ENCODE assay signal across 24 cellular contexts in the genomic region with DNA sequence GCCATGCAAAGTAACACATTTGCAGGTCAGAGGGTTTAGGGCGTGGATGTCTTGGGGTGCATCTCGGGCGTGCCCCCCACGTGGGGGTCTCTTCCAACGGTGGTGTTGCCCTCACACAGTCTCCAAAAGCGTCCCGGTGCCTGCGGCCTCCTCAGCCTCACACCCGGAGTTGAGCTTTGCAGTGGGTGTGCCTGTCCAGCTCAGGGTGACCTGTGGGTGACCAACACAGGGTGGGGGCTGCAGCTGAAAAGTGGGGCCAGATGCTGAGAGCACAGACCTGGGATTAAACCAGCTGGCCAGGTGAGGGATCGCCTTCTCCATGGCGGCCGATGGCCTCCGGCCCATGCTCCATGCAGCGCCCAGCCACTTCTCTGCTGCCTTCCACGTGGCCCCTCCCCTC.
DNase-seq lines count a peak whose midpoint lies in the region; ATAC-seq and TF ChIP-seq lines count a peak whose summit lies in the region.
"Had no signal": no experiment of that assay in that cellular context is flagged by ENCODE, and none has a peak within 500 bp of the region (broad histone marks: within the 10 kb centered on the region; RNA-seq: fewer than 3 reads in every experiment).

No MANE protein-coding gene starts in this region.

- H3K27ac ChIP-seq in Peyer's patch (peak overlapping the region in 3 of 4 donors; percentile 84 to 99 (median 95)), hepatocyte (peak overlapping the region; percentile 89), muscle layer of duodenum (ENCODE audit: low read length) (peak overlapping the region; percentile 60)
- H3K27ac ChIP-seq: C4-2B, GM23248, heart right ventricle, skin epidermis had no signal

- no peaks in the 10 kb centered on the region for H3K79me2 ChIP-seq in hepatocyte

- H4K20me1 ChIP-seq in hepatocyte (ENCODE audit: insufficient read depth, poor library complexity, severe bottlenecking), result no peaks in the 10 kb centered on the region

- H3K4me2 ChIP-seq in hepatocyte, result peak overlapping the region; percentile 44

- H3K9me3 ChIP-seq in BE2C (no peaks in the 10 kb centered on the region), Peyer's patch (no peaks in the 10 kb centered on the region), hepatocyte (ENCODE audit: low read depth) (no peaks in the 10 kb centered on the region), muscle layer of duodenum (ENCODE audit: control insufficient read depth in 1 of 2, low read length in 2 of 2) (no peaks in the 10 kb centered on the region)
- H3K9me3 ChIP-seq: heart right ventricle had no signal

- H3K36me3 ChIP-seq in BE2C (no peaks in the 10 kb centered on the region), Peyer's patch (no peaks in the 10 kb centered on the region), hepatocyte (replicated peaks; ENCODE audit: insufficient read depth, low read depth) (no peaks in the 10 kb centered on the region), muscle layer of duodenum (ENCODE audit: control insufficient read depth in 1 of 2, insufficient read depth in 2 of 2, low read length in 2 of 2) (no peaks in the 10 kb centered on the region)
- H3K36me3 ChIP-seq: heart right ventricle had no signal

- no peaks in the 10 kb centered on the region for H3K4me1 ChIP-seq in BE2C
- H3K4me1 ChIP-seq in Peyer's patch, result peaks cover 8 to 79% (median 17%) of the 10 kb centered on the region in 4 donors
- H3K4me1 ChIP-seq in hepatocyte (ENCODE audit: insufficient read depth), result peaks cover 28% of the 10 kb centered on the region
- peaks cover 0 to 28% of the 10 kb centered on the region in 2 donors for H3K4me1 ChIP-seq in muscle layer of duodenum (ENCODE audit: control insufficient read depth in 1 of 2, insufficient read depth in 2 of 2, low read length in 2 of 2)

- H2AFZ ChIP-seq in hepatocyte, result peak overlapping the region; percentile 40
- H2AFZ ChIP-seq: GM23248 had no signal

- no peak overlapping the region for H3K4me3 ChIP-seq in BE2C (ENCODE audit: low read depth, low read length)
- H3K4me3 ChIP-seq in Peyer's patch, result no peak overlapping the region
- H3K4me3 ChIP-seq in hepatocyte, result no peak overlapping the region
- H3K4me3 ChIP-seq in muscle layer of duodenum (ENCODE audit: low read depth in 1 of 2, low read length in 2 of 2), result no peak overlapping the region
- H3K4me3 ChIP-seq: GM23248, heart right ventricle, skin epidermis had no signal

- no peaks in the 10 kb centered on the region for H3K9me2 ChIP-seq in hepatocyte (replicated peaks; ENCODE audit: insufficient read depth)

- ATAC-seq in GM19023 (IDR thresholded peaks at IDR 0.05; ENCODE audit: unreplicated experiment), result no peak
- no peak for ATAC-seq in GM21825 (IDR thresholded peaks at IDR 0.05; ENCODE audit: unreplicated experiment)
- ATAC-seq: heart right ventricle; stimulated activated effector memory CD8-positive, alpha-beta T cell treated with anti-CD3 and anti-CD28 coated beads, Interleukin-12 subunit alpha, Interleukin-12 subunit beta, amount 100 ng/mL, for 72 hours had no signal

- TF ChIP-seq CTCF in BE2C (IDR thresholded peaks at IDR 0.05; ENCODE audit: low read depth, low read length), result no peak
- TF ChIP-seq CTCF in Peyer's patch (IDR thresholded peaks at IDR 0.05), result no peak
- no peak for TF ChIP-seq CTCF in hepatocyte (IDR thresholded peaks at IDR 0.05; ENCODE audit: poor library complexity)

- DNase-seq in BE2C, result peak; percentile 4
- peak in 1 of 3 donors; percentile 45 for DNase-seq in Peyer's patch
- DNase-seq in hepatocyte (ENCODE audit: low spot score), result no peak
- DNase-seq in AG08395 (ENCODE audit: low spot score), result no peak
- DNase-seq: activated B cell treated with CpG ODN at 0.5 μM for 24 hours; activated CD4-positive, alpha-beta T cell treated with anti-CD3 and anti-CD28 coated beads, Interleukin-2, amount 50 U/mL, for 48 hours; activated CD8-positive, alpha-beta memory T cell treated with anti-CD3 and anti-CD28 coated beads, Interleukin-2, amount 50 U/mL, for 4 hours; cerebellar nuclear complex; effector CD8-positive, alpha-beta T cell; foreskin fibroblast; GM23248; Kasumi-1; MV-4-11; NCI-H146; SHP77 treated with DMSO at 0.1 percent for 48 hours; stimulated activated CD4-positive, alpha-beta T cell treated with anti-CD3 and anti-CD28 coated beads, Interleukin-2, amount 100 ng/mL, for 48 hours; SW 1271 had no signal

- H3K27me3 ChIP-seq in BE2C (peaks cover 4% of the 10 kb centered on the region; the same call in 1 of the 2 replicates), Peyer's patch (no peaks in the 10 kb centered on the region), hepatocyte (no peaks in the 10 kb centered on the region), muscle layer of duodenum (ENCODE audit: low read depth, low read length) (no peaks in the 10 kb centered on the region)

- WGBS in hepatocyte (ENCODE audit: low lambda C conversion rate, missing lambda C conversion rate), result 91% methylated on average over 13 of the region's 15 CpGs

- no peak for TF ChIP-seq POLR2A in Peyer's patch (IDR thresholded peaks at IDR 0.05)
